ENCODE assay signal across 8 cellular contexts in the genomic region with DNA sequence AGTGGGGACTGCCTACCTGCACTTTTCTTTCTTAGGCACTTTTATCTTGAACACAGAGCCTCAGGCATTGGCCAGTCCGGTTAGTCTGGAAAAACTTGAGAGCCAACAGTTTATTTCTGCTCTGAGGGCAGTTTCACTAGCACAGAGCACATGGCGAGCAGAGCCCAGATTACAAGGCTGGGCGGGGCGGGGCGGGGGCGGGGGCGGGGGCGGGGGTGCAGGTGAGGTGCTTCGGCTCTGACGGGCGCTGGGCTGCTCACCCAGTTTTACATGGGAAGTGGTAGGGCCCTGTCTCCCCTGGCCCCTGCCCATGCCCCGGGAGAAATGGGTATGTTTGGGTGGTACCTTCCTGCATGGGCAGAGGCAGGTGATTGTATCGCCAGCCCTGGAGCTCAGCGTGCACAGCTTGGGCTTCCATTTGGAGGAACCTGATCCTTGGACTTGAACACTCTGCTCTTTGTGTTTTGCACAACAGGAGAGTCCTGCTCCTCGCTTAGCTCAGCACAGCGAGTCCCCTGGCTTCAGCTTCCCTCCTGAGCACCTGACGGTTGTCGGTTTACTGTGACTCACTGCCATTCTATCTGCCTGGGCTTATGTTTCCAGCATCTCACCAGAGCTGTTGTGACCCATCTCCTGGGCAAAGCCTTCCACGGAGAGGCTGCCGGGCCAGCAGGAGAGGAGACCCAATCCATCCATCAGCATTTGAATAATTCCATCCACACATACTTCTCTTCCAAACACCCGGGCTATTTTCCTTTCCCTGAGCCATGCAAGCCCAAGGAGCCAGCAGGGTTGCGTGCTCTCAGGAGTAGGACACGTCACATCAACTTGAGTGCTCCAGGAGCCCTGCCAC.
DNase-seq lines count a peak whose midpoint lies in the region; ATAC-seq and TF ChIP-seq lines count a peak whose summit lies in the region.

No MANE protein-coding gene starts in this region.

- TF ChIP-seq CTCF in GM13977 (IDR thresholded peaks at IDR 0.05; ENCODE audit: extremely low read depth, insufficient read depth, missing control alignments) (no peak), RWPE2 (IDR thresholded peaks at IDR 0.05; ENCODE audit: poor library complexity, severe bottlenecking) (no peak)

- ATAC-seq in HG03103 (IDR thresholded peaks at IDR 0.05; ENCODE audit: low read depth, unreplicated experiment) (peak; percentile 20), RWPE2 (ENCODE audit: low read depth) (peak; percentile 80), GM19035 (IDR thresholded peaks at IDR 0.05; ENCODE audit: unreplicated experiment) (no peak)

- no peaks in the 10 kb centered on the region for H3K27me3 Mint-ChIP-seq in activated naive CD4-positive, alpha-beta T cell treated with anti-CD3 and anti-CD28 coated beads, Interleukin-2, amount 50 U/mL, for 24 hours

- DNase-seq in GM13977 (ENCODE audit: low spot score) (peak; percentile 71), RWPE2 (ENCODE audit: low spot score) (peak; percentile 88), middle frontal gyrus (ENCODE audit: extremely low spot score, low spot score) (no peak)
- peak; percentile 25 to 34 for DNase-seq in stimulated activated CD4-positive, alpha-beta T cell treated with anti-CD3 and anti-CD28 coated beads, Interleukin-1b, Interleukin-23, amount 100 ng/mL, for 1 hour (ENCODE audit: low read depth in 2 of 2)

- H3K36me3 Mint-ChIP-seq in activated naive CD4-positive, alpha-beta T cell treated with anti-CD3 and anti-CD28 coated beads, Interleukin-2, amount 50 U/mL, for 24 hours, result no peaks in the 10 kb centered on the region

- H3K9me3 ChIP-seq in RWPE2 (ENCODE audit: severe bottlenecking) (no peaks in the 10 kb centered on the region), iPS-15b (ENCODE audit: control insufficient read depth, insufficient read depth, low read length) (no peaks in the 10 kb centered on the region)

- H3K4me1 ChIP-seq in RWPE2 (ENCODE audit: insufficient read depth, poor library complexity, severe bottlenecking), result peaks cover 48% of the 10 kb centered on the region
- H3K4me1 ChIP-seq in iPS-15b (ENCODE audit: control insufficient read depth, insufficient read depth, low read length), result peaks cover 19% of the 10 kb centered on the region

- H3K27ac Mint-ChIP-seq in activated naive CD4-positive, alpha-beta T cell treated with anti-CD3 and anti-CD28 coated beads, Interleukin-2, amount 50 U/mL, for 24 hours, result peak overlapping the region; percentile 98

- no peaks in the 10 kb centered on the region for H3K9me3 Mint-ChIP-seq in activated naive CD4-positive, alpha-beta T cell treated with anti-CD3 and anti-CD28 coated beads, Interleukin-2, amount 50 U/mL, for 24 hours

- in situ Hi-C loops in GM13977 (cut with MboI; ENCODE audit: low pct_unique_long_range_greater_than_20kb, low sequenced_read_pairs, unreplicated experiment), result no loop called here

- H3K9ac ChIP-seq in iPS-15b (ENCODE audit: low read depth, low read length), result no peak overlapping the region

- H3K36me3 ChIP-seq in RWPE2 (ENCODE audit: low read depth), result no peaks in the 10 kb centered on the region
- H3K36me3 ChIP-seq in iPS-15b (ENCODE audit: control insufficient read depth, insufficient read depth, low read length), result no peaks in the 10 kb centered on the region

- H3K4me3 Mint-ChIP-seq in activated naive CD4-positive, alpha-beta T cell treated with anti-CD3 and anti-CD28 coated beads, Interleukin-2, amount 50 U/mL, for 24 hours, result peak overlapping the region; percentile 86

- H3K4me3 ChIP-seq in RWPE2 (ENCODE audit: severe bottlenecking), result no peak overlapping the region
- peak overlapping the region; percentile 19 for H3K4me3 ChIP-seq in iPS-15b (ENCODE audit: low read depth, low read length)

- no peaks in the 10 kb centered on the region for H3K27me3 ChIP-seq in RWPE2 (ENCODE audit: insufficient read depth, poor library complexity, severe bottlenecking)
- H3K27me3 ChIP-seq in iPS-15b (ENCODE audit: control insufficient read depth, insufficient read depth, low read length), result peaks cover 34% of the 10 kb centered on the region

- H3K27ac ChIP-seq in RWPE2 (ENCODE audit: poor library complexity, severe bottlenecking), result peak overlapping the region; percentile 96

- peaks cover 65% of the 10 kb centered on the region for H3K4me1 Mint-ChIP-seq in activated naive CD4-positive, alpha-beta T cell treated with anti-CD3 and anti-CD28 coated beads, Interleukin-2, amount 50 U/mL, for 24 hours
